In the genomic region with DNA sequence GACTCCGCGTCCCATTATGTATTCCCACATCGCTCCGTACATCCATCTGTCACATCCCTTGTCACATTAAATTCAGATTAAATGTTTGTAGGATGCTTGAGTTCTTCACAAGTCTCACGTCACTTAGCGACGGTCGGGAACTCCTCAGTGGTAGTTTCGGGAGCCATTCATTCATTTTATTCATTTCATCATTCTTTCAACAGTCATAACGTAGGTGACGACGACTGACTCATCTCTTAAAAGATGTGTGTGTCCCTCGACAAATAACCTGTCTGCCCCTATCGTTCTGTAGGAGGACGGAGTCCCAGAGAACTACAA, we compare ENCODE assay signal across 8 cellular contexts. TPM values are rescaled to one million over a fixed set of nuclear protein-coding genes. Genes with fewer than 3 reads are reported as not detected.
DNase-seq lines count a peak whose midpoint lies in the region; ATAC-seq, FAIRE-seq and TF ChIP-seq lines count a peak whose summit lies in the region.

No MANE protein-coding gene starts in this region.

- no peak for TF ChIP-seq POLR2A in GM12891 (IDR thresholded peaks at IDR 0.05; ENCODE audit: low read depth, low read length)

- no peak for DNase-seq in effector memory CD4-positive, alpha-beta T cell
- DNase-seq in neural crest cell (ENCODE audit: low read depth, low spot score) (no peak), GM12891 (ENCODE audit: insufficient read length, low spot score) (no peak), DMS153 treated with DMSO at 0.1 percent for 48 hours (lab: John Stamatoyannopoulos, UW; ENCODE audit: unreplicated experiment) (no peak)

- H3K9me3 Mint-ChIP-seq in neural crest cell = no peaks in the 10 kb centered on the region

- H3K9me3 ChIP-seq in BLaER1 (no peaks in the 10 kb centered on the region), Loucy (ENCODE audit: insufficient read depth, low read depth, low read length) (no peaks in the 10 kb centered on the region)
- no peaks in the 10 kb centered on the region for H3K9me3 ChIP-seq in effector memory CD4-positive, alpha-beta T cell (ENCODE audit: control insufficient read depth, low read length)

- H3K4me3 ChIP-seq in BLaER1 (peak overlapping the region; percentile 81), Loucy (ENCODE audit: low read length, poor library complexity, severe bottlenecking) (peak overlapping the region; percentile 85)
- peak overlapping the region; percentile 89 for H3K4me3 ChIP-seq in effector memory CD4-positive, alpha-beta T cell (ENCODE audit: insufficient read depth, low read depth, low read length, poor library complexity, severe bottlenecking)

- H2AFZ ChIP-seq in Loucy (ENCODE audit: low read length) = peak overlapping the region; percentile 100

- H3K27me3 ChIP-seq in BLaER1 = no peaks in the 10 kb centered on the region
- peaks cover 9% of the 10 kb centered on the region for H3K27me3 ChIP-seq in Loucy (ENCODE audit: insufficient read depth, low read length, poor library complexity, severe bottlenecking)
- H3K27me3 ChIP-seq in effector memory CD4-positive, alpha-beta T cell (replicated peaks; ENCODE audit: control insufficient read depth, insufficient read depth, low read length, poor library complexity, severe bottlenecking) = no peaks in the 10 kb centered on the region

- ATAC-seq in HG03378 (IDR thresholded peaks at IDR 0.05; ENCODE audit: unreplicated experiment) (no peak), HG02588 (IDR thresholded peaks at IDR 0.05; ENCODE audit: unreplicated experiment) (no peak)

- no peak for FAIRE-seq in GM12891 (lab: Jason Lieb, UNC)

- peak overlapping the region; percentile 98 for H3K4me3 Mint-ChIP-seq in neural crest cell

- H3K27me3 Mint-ChIP-seq in neural crest cell (ENCODE audit: low read depth) = peaks cover 25% of the 10 kb centered on the region

- H3K4me2 ChIP-seq in BLaER1 (peak overlapping the region; percentile 67), Loucy (ENCODE audit: low read depth, low read length, poor library complexity, severe bottlenecking) (peak overlapping the region; percentile 83)

- no peaks in the 10 kb centered on the region for H3K9me2 ChIP-seq in Loucy (replicated peaks; ENCODE audit: low read depth, low read length)

- peaks cover 21% of the 10 kb centered on the region for H3K4me1 ChIP-seq in BLaER1
- H3K4me1 ChIP-seq in Loucy (ENCODE audit: insufficient read depth, low read length, poor library complexity, severe bottlenecking) = peaks cover 30% of the 10 kb centered on the region
- H3K4me1 ChIP-seq in effector memory CD4-positive, alpha-beta T cell (ENCODE audit: control insufficient read depth, insufficient read depth, low read length, poor library complexity, severe bottlenecking) = peaks cover 14% of the 10 kb centered on the region

- H3K79me2 ChIP-seq in Loucy (ENCODE audit: insufficient read depth, low read length) = peaks cover 34% of the 10 kb centered on the region

- no peaks in the 10 kb centered on the region for H3K36me3 Mint-ChIP-seq in neural crest cell (ENCODE audit: low read depth)

- H3K27ac Mint-ChIP-seq in neural crest cell (ENCODE audit: unreplicated experiment) = no peak overlapping the region

- H4K20me1 ChIP-seq in BLaER1 (peaks cover 9% of the 10 kb centered on the region; the same call in 1 of the 2 replicates), Loucy (ENCODE audit: insufficient read depth, low read length, poor library complexity, severe bottlenecking) (peaks cover 19% of the 10 kb centered on the region)

- H3K27ac ChIP-seq in BLaER1 = no peak overlapping the region
- peak overlapping the region; percentile 80 for H3K27ac ChIP-seq in effector memory CD4-positive, alpha-beta T cell (ENCODE audit: insufficient read depth, low read length, poor library complexity, severe bottlenecking)

- H3K4me1 Mint-ChIP-seq in neural crest cell = peaks cover 15% of the 10 kb centered on the region

- no peak for TF ChIP-seq CTCF in Loucy (conservative IDR thresholded peaks at IDR 0.05; ENCODE audit: low read length)
- TF ChIP-seq CTCF in neural crest cell (conservative IDR thresholded peaks at IDR 0.05) = no peak

- H3K36me3 ChIP-seq in BLaER1 (peaks cover 27% of the 10 kb centered on the region), Loucy (ENCODE audit: insufficient read depth, low read length) (no peaks in the 10 kb centered on the region; the same call in 1 of the 2 replicates)
- H3K36me3 ChIP-seq in effector memory CD4-positive, alpha-beta T cell (ENCODE audit: control insufficient read depth, insufficient read depth, low read length) = peaks cover 10% of the 10 kb centered on the region

- H3F3A ChIP-seq in Loucy (ENCODE audit: low read depth) = no peaks in the 10 kb centered on the region

- H3K9ac ChIP-seq in BLaER1 (no peak overlapping the region), Loucy (ENCODE audit: low read depth, low read length, poor library complexity, severe bottlenecking) (peak overlapping the region; percentile 74)

TF ChIP-seq in GM12891, 5 proteins besides CTCF, POLR2A, EP300 and RAD21:
- TF ChIP-seq TAF1 (IDR thresholded peaks at IDR 0.05; ENCODE audit: low read depth, low read length) (no peak), PAX5 (IDR thresholded peaks at IDR 0.05; ENCODE audit: insufficient read depth, low read length, severe bottlenecking) (no peak), POLR2AphosphoS5 (IDR thresholded peaks at IDR 0.05; ENCODE audit: low read depth, low read length) (no peak), POU2F2 (IDR thresholded peaks at IDR 0.05; ENCODE audit: low read depth, low read length) (no peak), SPI1 (IDR thresholded peaks at IDR 0.05; ENCODE audit: low read depth, low read length) (no peak)
TF ChIP-seq in GM12891: peak in this region for 0.

RNA-seq across cellular contexts. Expression of a gene that starts 0.3 kb away (rescaled TPM):
- 59.8 and 61.5 TPM in 2 replicates for total RNA-seq in neural crest cell
- 24.3 TPM for polyA plus RNA-seq in GM12891 (2012; ENCODE audit: low read depth, missing spikeins)

RNA-seq across cellular contexts. Expression of a gene that starts 59.1 kb away (rescaled TPM):
- total RNA-seq in neural crest cell = 0.98 and 1.6 TPM in 2 replicates
- polyA plus RNA-seq in GM12891 (2012; ENCODE audit: low read depth, missing spikeins) = 0.06 TPM
